11 cellular contexts compared by ENCODE assay signal in genomic region chr1:12075195-12076114, GRCh38. TPM values are rescaled to one million over a fixed set of nuclear protein-coding genes. Genes with fewer than 3 reads are reported as not detected.
DNase-seq lines count a peak whose midpoint lies in the region; ATAC-seq lines count a peak whose summit lies in the region.
"Had no signal": no experiment of that assay in that cellular context is flagged by ENCODE, and none has a peak within 500 bp of the region (broad histone marks: within the 10 kb centered on the region; RNA-seq: fewer than 3 reads in every experiment).

No MANE protein-coding gene starts in this region.

- no peak for ATAC-seq in HG03095 (IDR thresholded peaks at IDR 0.05; ENCODE audit: unreplicated experiment)

- intact Hi-C loops in posterior vena cava (cut with DNase I) (no loop called here), head of caudate nucleus (cut with DNase I) (no loop called here)

- DNase-seq in ELR (ENCODE audit: low read depth): peak; percentile 64
- DNase-seq in M059J (ENCODE audit: low read depth): peak; percentile 93
- peak; percentile 71 for DNase-seq in fibroblast of peridontal ligament (ENCODE audit: extremely low read depth)
- DNase-seq in posterior vena cava (ENCODE audit: low spot score): peak; percentile 87
- DNase-seq in head of caudate nucleus: no peak
- DNase-seq in NCI-H526 (lab: John Stamatoyannopoulos, UW): no peak
- DNase-seq: activated CD4-positive, CD25-positive, alpha-beta regulatory T cell treated with anti-CD3 and anti-CD28 coated beads, Interleukin-2, amount 50 U/mL, for 72 hours; activated naive CD4-positive, alpha-beta T cell treated with anti-CD3 and anti-CD28 coated beads, Interleukin-2, amount 10 ng/mL, durations not matched to agents 7 days and 5 days; DMS53; thyroid gland had no signal

RNA-seq across cellular contexts. Expression of gene TNFRSF8, which starts 12.4 kb away (rescaled TPM):
- total RNA-seq in M059J (2014; rRNA removed; shearing (Covaris generic)): 0.47 TPM in 1 of 2 replicates, not detected in the other
- total RNA-seq in posterior vena cava: 1 to 10 TPM in 1 of 2 donors, under 1 TPM in 1; 1.00 to 1.3 TPM
- total RNA-seq: thyroid gland had no signal

RNA-seq across cellular contexts. Expression of gene MIIP, which starts 56.2 kb away (rescaled TPM):
- 16.3 and 26.0 TPM in 2 replicates for total RNA-seq in M059J (2014; rRNA removed; shearing (Covaris generic))
- 10 to 100 TPM; 22.4 to 22.7 TPM for total RNA-seq in posterior vena cava

Comparison
In these comparisons a context has a peak if more than half of its experiments do, and no peak if none do; other contexts are left out.
1. DNase-seq: peak in ELR (single experiment), M059J (single experiment), fibroblast of peridontal ligament (single experiment) and posterior vena cava (single experiment); none in head of caudate nucleus (0 of 42) and NCI-H526 (0 of 2).